1 cellular context compared by ENCODE assay signal in genomic region chr10:59323831-59324401, GRCh38.
TF ChIP-seq lines count a peak whose summit lies in the region.

No MANE protein-coding gene starts in this region.

TF ChIP-seq in liver, 16 proteins besides CTCF, POLR2A, EP300 and RAD21 (continued from another document):
- TF ChIP-seq, protein P1, sequence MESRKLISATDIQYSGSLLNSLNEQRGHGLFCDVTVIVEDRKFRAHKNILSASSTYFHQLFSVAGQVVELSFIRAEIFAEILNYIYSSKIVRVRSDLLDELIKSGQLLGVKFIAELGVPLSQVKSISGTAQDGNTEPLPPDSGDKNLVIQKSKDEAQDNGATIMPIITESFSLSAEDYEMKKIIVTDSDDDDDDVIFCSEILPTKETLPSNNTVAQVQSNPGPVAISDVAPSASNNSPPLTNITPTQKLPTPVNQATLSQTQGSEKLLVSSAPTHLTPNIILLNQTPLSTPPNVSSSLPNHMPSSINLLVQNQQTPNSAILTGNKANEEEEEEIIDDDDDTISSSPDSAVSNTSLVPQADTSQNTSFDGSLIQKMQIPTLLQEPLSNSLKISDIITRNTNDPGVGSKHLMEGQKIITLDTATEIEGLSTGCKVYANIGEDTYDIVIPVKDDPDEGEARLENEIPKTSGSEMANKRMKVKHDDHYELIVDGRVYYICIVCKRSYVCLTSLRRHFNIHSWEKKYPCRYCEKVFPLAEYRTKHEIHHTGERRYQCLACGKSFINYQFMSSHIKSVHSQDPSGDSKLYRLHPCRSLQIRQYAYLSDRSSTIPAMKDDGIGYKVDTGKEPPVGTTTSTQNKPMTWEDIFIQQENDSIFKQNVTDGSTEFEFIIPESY (IDR thresholded peaks at IDR 0.05), result no peak
- TF ChIP-seq NR2F2 (IDR thresholded peaks at IDR 0.05) (no peak), TAF1 (conservative IDR thresholded peaks at IDR 0.05) (no peak), SP1 (IDR thresholded peaks at IDR 0.05) (no peak), RXRA (IDR thresholded peaks at IDR 0.05) (no peak), HNF4A (conservative IDR thresholded peaks at IDR 0.05) (no peak), FOXA1 (IDR thresholded peaks at IDR 0.05) (no peak), EGR1 (IDR thresholded peaks at IDR 0.05; ENCODE audit: low read depth in 2 of 2) (no peak)
- TF ChIP-seq, protein P2, sequence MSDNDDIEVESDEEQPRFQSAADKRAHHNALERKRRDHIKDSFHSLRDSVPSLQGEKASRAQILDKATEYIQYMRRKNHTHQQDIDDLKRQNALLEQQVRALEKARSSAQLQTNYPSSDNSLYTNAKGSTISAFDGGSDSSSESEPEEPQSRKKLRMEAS (IDR thresholded peaks at IDR 0.05), result no peak
- TF ChIP-seq, protein P3, sequence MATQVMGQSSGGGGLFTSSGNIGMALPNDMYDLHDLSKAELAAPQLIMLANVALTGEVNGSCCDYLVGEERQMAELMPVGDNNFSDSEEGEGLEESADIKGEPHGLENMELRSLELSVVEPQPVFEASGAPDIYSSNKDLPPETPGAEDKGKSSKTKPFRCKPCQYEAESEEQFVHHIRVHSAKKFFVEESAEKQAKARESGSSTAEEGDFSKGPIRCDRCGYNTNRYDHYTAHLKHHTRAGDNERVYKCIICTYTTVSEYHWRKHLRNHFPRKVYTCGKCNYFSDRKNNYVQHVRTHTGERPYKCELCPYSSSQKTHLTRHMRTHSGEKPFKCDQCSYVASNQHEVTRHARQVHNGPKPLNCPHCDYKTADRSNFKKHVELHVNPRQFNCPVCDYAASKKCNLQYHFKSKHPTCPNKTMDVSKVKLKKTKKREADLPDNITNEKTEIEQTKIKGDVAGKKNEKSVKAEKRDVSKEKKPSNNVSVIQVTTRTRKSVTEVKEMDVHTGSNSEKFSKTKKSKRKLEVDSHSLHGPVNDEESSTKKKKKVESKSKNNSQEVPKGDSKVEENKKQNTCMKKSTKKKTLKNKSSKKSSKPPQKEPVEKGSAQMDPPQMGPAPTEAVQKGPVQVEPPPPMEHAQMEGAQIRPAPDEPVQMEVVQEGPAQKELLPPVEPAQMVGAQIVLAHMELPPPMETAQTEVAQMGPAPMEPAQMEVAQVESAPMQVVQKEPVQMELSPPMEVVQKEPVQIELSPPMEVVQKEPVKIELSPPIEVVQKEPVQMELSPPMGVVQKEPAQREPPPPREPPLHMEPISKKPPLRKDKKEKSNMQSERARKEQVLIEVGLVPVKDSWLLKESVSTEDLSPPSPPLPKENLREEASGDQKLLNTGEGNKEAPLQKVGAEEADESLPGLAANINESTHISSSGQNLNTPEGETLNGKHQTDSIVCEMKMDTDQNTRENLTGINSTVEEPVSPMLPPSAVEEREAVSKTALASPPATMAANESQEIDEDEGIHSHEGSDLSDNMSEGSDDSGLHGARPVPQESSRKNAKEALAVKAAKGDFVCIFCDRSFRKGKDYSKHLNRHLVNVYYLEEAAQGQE (IDR thresholded peaks at IDR 0.05), result no peak
